ENCODE assay signal across 10 cellular contexts in genomic region chr10:14587540-14588083, GRCh38.
DNase-seq lines count a peak whose midpoint lies in the region; ATAC-seq, FAIRE-seq and TF ChIP-seq lines count a peak whose summit lies in the region.
"Had no signal": no experiment of that assay in that cellular context is flagged by ENCODE, and none has a peak within 500 bp of the region (broad histone marks: within the 10 kb centered on the region; RNA-seq: fewer than 3 reads in every experiment).

No MANE protein-coding gene starts in this region.

- POLR2A ChIA-PET in AG04450 (lab: Yijun Ruan, JAX), result interaction anchor here (0.6 to 1.6 kb wide), 5 partner anchors 8 to 99 kb away, joined by 3 to 6 read pairs (median 3); no protein-coding TSS in a partner anchor

- no peaks in the 10 kb centered on the region for H3K27me3 ChIP-seq in AG04450 (ENCODE audit: control insufficient read depth, insufficient read depth, low read length)
- no peaks in the 10 kb centered on the region for H3K27me3 ChIP-seq in prostate gland (replicated peaks; ENCODE audit: insufficient read depth)

- no peak for ATAC-seq in naive B cell (ENCODE audit: low read depth in 2 of 2)
- ATAC-seq in GM18858 (IDR thresholded peaks at IDR 0.05; ENCODE audit: unreplicated experiment), result no peak

- H3K9me3 Mint-ChIP-seq in HFFc6 (no peaks in the 10 kb centered on the region), naive B cell (no peaks in the 10 kb centered on the region)

- H3K27me3 Mint-ChIP-seq in HFFc6 (ENCODE audit: insufficient read depth) (peaks cover 2% of the 10 kb centered on the region), naive B cell (no peaks in the 10 kb centered on the region)

- H3K4me1 ChIP-seq in kidney (ENCODE audit: control insufficient read depth in 1 of 2, insufficient read depth in 1 of 2, low read depth in 1 of 2, low read length in 2 of 2) (peaks cover 8 to 18% of the 10 kb centered on the region in 2 donors), prostate gland (replicated peaks) (no peaks in the 10 kb centered on the region)

- H3K36me3 ChIP-seq in kidney (ENCODE audit: control insufficient read depth in 1 of 2, insufficient read depth in 2 of 2, low read length in 2 of 2) (peaks cover 0 to 3% of the 10 kb centered on the region in 2 donors), prostate gland (no peaks in the 10 kb centered on the region)

- TF ChIP-seq CTCF in AG04450 (IDR thresholded peaks at IDR 0.05; ENCODE audit: low read depth, low read length) (no peak), HFFc6 (IDR thresholded peaks at IDR 0.05) (no peak), kidney (IDR thresholded peaks at IDR 0.05; ENCODE audit: borderline replicate concordance, extremely low read depth, insufficient read depth) (no peak), prostate gland (IDR thresholded peaks at IDR 0.05) (no peak)

- 65% methylated on average over 6 of the region's 6 CpGs for WGBS in prostate gland

- intact Hi-C loops in kidney (cut with DNase I) (no loop called here), prostate gland (cut with DNase I) (no loop called here)

- CTCF ChIA-PET in AG04450 (lab: Charles Lee), result no interaction called here

- no peak for DNase-seq in AG04450 (ENCODE audit: low read depth, low spot score)
- no peak for DNase-seq in HFFc6
- no peak for DNase-seq in naive B cell
- no peak for DNase-seq in kidney
- DNase-seq in prostate gland (ENCODE audit: low spot score), result no peak
- no peak for DNase-seq in NCI-H345 treated with DMSO at 0.1 percent for 48 hours (lab: John Stamatoyannopoulos, UW; ENCODE audit: unreplicated experiment)
- DNase-seq: DMS79, NCI-H1436 had no signal

- H3K36me3 Mint-ChIP-seq in HFFc6 (ENCODE audit: low read depth) (peaks cover 27% of the 10 kb centered on the region), naive B cell (peaks cover 0 to 22% of the 10 kb centered on the region in 2 donors)

- no peak for FAIRE-seq in kidney (lab: Jason Lieb, UNC)

- H3K9ac ChIP-seq in kidney (ENCODE audit: low read length in 2 of 2), result no peak overlapping the region

- TF ChIP-seq POLR2A in prostate gland (IDR thresholded peaks at IDR 0.05), result no peak

- peak overlapping the region; percentile 29; the same call in 1 of the 2 replicates for H3K4me3 ChIP-seq in AG04450 (ENCODE audit: low read depth, low read length)
- no peak overlapping the region for H3K4me3 ChIP-seq in kidney (ENCODE audit: low read length in 2 of 2)
- no peak overlapping the region for H3K4me3 ChIP-seq in prostate gland

- peak overlapping the region; percentile 81 for H3K4me3 Mint-ChIP-seq in HFFc6
- peak overlapping the region; percentile 2 to 85 (median 72) for H3K4me3 Mint-ChIP-seq in naive B cell

- H3K27ac ChIP-seq in AG04450 (ENCODE audit: low read depth, low read length) (peak overlapping the region; percentile 99), angular gyrus (ENCODE audit: low read depth, low read length) (peak overlapping the region; percentile 5), kidney (ENCODE audit: low read depth in 2 of 2, low read length in 2 of 2) (peak overlapping the region in 1 of 2 donors; percentile 43), prostate gland (peak overlapping the region in 1 of 2 donors; percentile 47)

- H3K9me3 ChIP-seq in AG04450 (ENCODE audit: control insufficient read depth, insufficient read depth, low read length) (no peaks in the 10 kb centered on the region), kidney (ENCODE audit: control insufficient read depth in 1 of 2, low read length in 2 of 2) (no peaks in the 10 kb centered on the region), prostate gland (no peaks in the 10 kb centered on the region)

- peak overlapping the region; percentile 98 for H3K27ac Mint-ChIP-seq in HFFc6
- peak overlapping the region in 5 of 6 donors; percentile 80 to 94 (median 90) for H3K27ac Mint-ChIP-seq in naive B cell

- peaks cover 64% of the 10 kb centered on the region for H3K4me1 Mint-ChIP-seq in HFFc6 (ENCODE audit: low read depth)
- H3K4me1 Mint-ChIP-seq in naive B cell, result peaks cover 73 to 91% (median 86%) of the 10 kb centered on the region in 3 donors
